9 cellular contexts compared by ENCODE assay signal in the genomic region with DNA sequence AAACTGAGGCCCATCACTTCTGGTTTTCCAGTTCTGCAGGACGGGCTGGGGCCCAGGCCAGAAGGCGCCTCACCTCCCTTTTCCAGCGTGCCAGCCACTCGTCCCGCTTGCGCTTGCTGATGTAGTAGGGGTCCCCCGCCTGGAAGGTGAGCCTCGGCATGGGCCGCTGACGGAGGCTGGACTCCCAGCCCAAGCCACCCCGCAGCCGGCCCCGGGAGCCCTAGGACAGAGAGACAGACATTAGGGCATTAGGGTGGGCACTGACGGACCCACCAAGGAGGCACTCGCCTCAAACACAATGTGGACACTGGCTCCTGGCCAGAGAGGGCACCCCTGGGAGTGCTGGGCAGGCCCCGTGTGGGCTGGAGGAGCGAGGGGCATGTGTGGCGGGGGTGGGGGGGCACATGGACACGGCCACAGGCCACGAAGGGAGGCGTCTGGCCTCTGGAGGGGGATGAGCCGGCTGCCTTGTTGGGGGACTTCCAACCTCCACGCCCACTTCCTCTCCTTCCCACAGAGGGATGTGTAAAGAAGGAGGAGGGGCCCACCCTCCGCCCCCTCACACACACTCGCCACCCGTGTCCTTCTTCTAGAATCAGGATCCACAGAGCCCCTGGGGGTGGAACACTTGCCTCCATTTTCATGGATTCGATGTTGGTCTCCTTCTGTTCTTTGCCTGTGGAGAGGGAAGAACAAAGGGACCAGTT.
DNase-seq lines count a peak whose midpoint lies in the region; ATAC-seq and TF ChIP-seq lines count a peak whose summit lies in the region.
"Had no signal": no experiment of that assay in that cellular context is flagged by ENCODE, and none has a peak within 500 bp of the region (broad histone marks: within the 10 kb centered on the region; RNA-seq: fewer than 3 reads in every experiment).

No MANE protein-coding gene starts in this region.

- intact Hi-C loops in esophagus squamous epithelium (cut with DNase I) = no loop called here

- H3K4me3 Mint-ChIP-seq in activated CD4-positive, alpha-beta T cell treated with anti-CD3 and anti-CD28 coated beads, Interleukin-2, amount 10 ng/mL, durations not matched to agents 7 days and 5 days = no peak overlapping the region

- ATAC-seq in HG03520 (IDR thresholded peaks at IDR 0.05; ENCODE audit: unreplicated experiment) = no peak

- no peaks in the 10 kb centered on the region for H3K9me3 Mint-ChIP-seq in activated CD4-positive, alpha-beta T cell treated with anti-CD3 and anti-CD28 coated beads, Interleukin-2, amount 10 ng/mL, durations not matched to agents 7 days and 5 days

- no peak overlapping the region for H3K4me3 ChIP-seq in esophagus squamous epithelium

- CTCF ChIA-PET in activated CD4-positive, alpha-beta T cell treated with anti-CD3 and anti-CD28 coated beads, Interleukin-2, amount 10 ng/mL, durations not matched to agents 7 days and 5 days (lab: Charles Lee) = interaction anchor here (1.6 to 3.3 kb wide), 2 partner anchors 20 to 23 kb away, joined by 5 to 27 read pairs; no protein-coding TSS in a partner anchor

- peaks cover 28 to 75% (median 35%) of the 10 kb centered on the region in 3 donors for H3K4me1 ChIP-seq in esophagus squamous epithelium

- 43 to 64% methylated on average over 2 to 8 of the region's 27 CpGs for WGBS in esophagus squamous epithelium, 2 donors

- no peaks in the 10 kb centered on the region for H3K9me3 ChIP-seq in esophagus squamous epithelium

- no peak for TF ChIP-seq CTCF in esophagus squamous epithelium (IDR thresholded peaks at IDR 0.05)

- DNase-seq in EH (ENCODE audit: low read depth) (peak; percentile 22), esophagus squamous epithelium (lab: John Stamatoyannopoulos, UW) (no peak), NCI-H1105 treated with DMSO at 0.1 percent for 48 hours (lab: John Stamatoyannopoulos, UW) (no peak), NCI-H1417 treated with DMSO at 0.1 percent for 48 hours (lab: John Stamatoyannopoulos, UW) (no peak), NCI-H2227 treated with DMSO at 0.1 percent for 48 hours (lab: John Stamatoyannopoulos, UW) (no peak)
- peak; percentile 39 for DNase-seq in activated CD4-positive, alpha-beta T cell treated with anti-CD3 and anti-CD28 coated beads, Interleukin-2, amount 10 ng/mL, durations not matched to agents 7 days and 5 days
- peak; percentile 48 to 56 for DNase-seq in stimulated activated CD4-positive, alpha-beta T cell treated with anti-CD3 and anti-CD28 coated beads, Interleukin-2, amount 100 ng/mL, for 24 hours

- peak overlapping the region; percentile 97 for H3K27ac Mint-ChIP-seq in activated CD4-positive, alpha-beta T cell treated with anti-CD3 and anti-CD28 coated beads, Interleukin-2, amount 10 ng/mL, durations not matched to agents 7 days and 5 days

- POLR2A ChIA-PET in activated CD4-positive, alpha-beta T cell treated with anti-CD3 and anti-CD28 coated beads, Interleukin-2, amount 10 ng/mL, durations not matched to agents 7 days and 5 days (lab: Charles Lee) = no interaction called here

- H3K36me3 ChIP-seq in esophagus squamous epithelium = peaks cover 0 to 47% (median 0%) of the 10 kb centered on the region in 3 donors

- no peaks in the 10 kb centered on the region for H3K27me3 ChIP-seq in esophagus squamous epithelium

- H3K27ac ChIP-seq in esophagus squamous epithelium = peak overlapping the region in 3 of 4 donors; percentile 39 to 85 (median 69)
- H3K27ac ChIP-seq: VCaP had no signal

- no peaks in the 10 kb centered on the region for H3K27me3 Mint-ChIP-seq in activated CD4-positive, alpha-beta T cell treated with anti-CD3 and anti-CD28 coated beads, Interleukin-2, amount 10 ng/mL, durations not matched to agents 7 days and 5 days

- TF ChIP-seq POLR2A in esophagus squamous epithelium (IDR thresholded peaks at IDR 0.05) = no peak

- peaks cover 44% of the 10 kb centered on the region for H3K36me3 Mint-ChIP-seq in activated CD4-positive, alpha-beta T cell treated with anti-CD3 and anti-CD28 coated beads, Interleukin-2, amount 10 ng/mL, durations not matched to agents 7 days and 5 days (ENCODE audit: low read depth)

- H3K4me1 Mint-ChIP-seq in activated CD4-positive, alpha-beta T cell treated with anti-CD3 and anti-CD28 coated beads, Interleukin-2, amount 10 ng/mL, durations not matched to agents 7 days and 5 days = peaks cover 69% of the 10 kb centered on the region

Comparison
In these comparisons a context has a peak if more than half of its experiments do, and no peak if none do; other contexts are left out.
1. DNase-seq: peak in EH (single experiment), activated CD4-positive, alpha-beta T cell treated with anti-CD3 and anti-CD28 coated beads, Interleukin-2, amount 10 ng/mL, durations not matched to agents 7 days and 5 days (single experiment) and stimulated activated CD4-positive, alpha-beta T cell treated with anti-CD3 and anti-CD28 coated beads, Interleukin-2, amount 100 ng/mL, for 24 hours (2 of 2); none in esophagus squamous epithelium (single experiment), NCI-H1105 treated with DMSO at 0.1 percent for 48 hours (single experiment), NCI-H1417 treated with DMSO at 0.1 percent for 48 hours (single experiment) and NCI-H2227 treated with DMSO at 0.1 percent for 48 hours (single experiment).